Comparison of ENCODE assay signal across 1 cellular context in the genomic region with DNA sequence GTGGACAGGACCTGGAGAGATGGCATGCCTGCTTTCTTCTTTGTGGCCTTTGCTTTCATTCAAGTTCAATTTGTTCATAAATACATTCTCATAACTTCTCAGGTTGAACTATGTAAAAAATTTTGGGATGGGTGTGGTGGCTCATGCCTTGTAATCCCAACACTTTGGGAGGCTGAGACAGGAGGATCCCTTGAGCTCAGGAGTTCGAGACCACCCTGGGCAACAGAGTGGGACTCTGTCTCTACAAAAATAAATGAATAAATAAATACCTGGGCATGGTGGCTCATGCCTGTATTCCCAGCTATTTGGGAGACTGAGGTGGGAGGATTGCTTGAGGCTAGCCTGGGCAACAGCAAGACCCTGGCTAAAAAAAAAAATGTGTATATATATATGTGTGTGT.
TF ChIP-seq lines count a peak whose summit lies in the region.

No MANE protein-coding gene starts in this region.

TF ChIP-seq in HepG2, 621 proteins besides CTCF, POLR2A, EP300 and RAD21:
- no peak for TF ChIP-seq MTF2 (CRISPR knock-in tag; IDR thresholded peaks at IDR 0.05; ENCODE audit: borderline replicate concordance)
- TF ChIP-seq, protein P1, sequence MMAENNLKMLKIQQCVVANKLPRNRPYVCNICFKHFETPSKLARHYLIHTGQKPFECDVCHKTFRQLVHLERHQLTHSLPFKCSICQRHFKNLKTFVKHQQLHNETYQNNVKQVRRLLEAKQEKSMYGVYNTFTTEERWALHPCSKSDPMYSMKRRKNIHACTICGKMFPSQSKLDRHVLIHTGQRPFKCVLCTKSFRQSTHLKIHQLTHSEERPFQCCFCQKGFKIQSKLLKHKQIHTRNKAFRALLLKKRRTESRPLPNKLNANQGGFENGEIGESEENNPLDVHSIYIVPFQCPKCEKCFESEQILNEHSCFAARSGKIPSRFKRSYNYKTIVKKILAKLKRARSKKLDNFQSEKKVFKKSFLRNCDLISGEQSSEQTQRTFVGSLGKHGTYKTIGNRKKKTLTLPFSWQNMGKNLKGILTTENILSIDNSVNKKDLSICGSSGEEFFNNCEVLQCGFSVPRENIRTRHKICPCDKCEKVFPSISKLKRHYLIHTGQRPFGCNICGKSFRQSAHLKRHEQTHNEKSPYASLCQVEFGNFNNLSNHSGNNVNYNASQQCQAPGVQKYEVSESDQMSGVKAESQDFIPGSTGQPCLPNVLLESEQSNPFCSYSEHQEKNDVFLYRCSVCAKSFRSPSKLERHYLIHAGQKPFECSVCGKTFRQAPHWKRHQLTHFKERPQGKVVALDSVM (CRISPR knock-in tag; IDR thresholded peaks at IDR 0.05) = peak; percentile 54; the same call in 1 of the 2 replicates
